2 cellular contexts compared by ENCODE assay signal in the genomic region with DNA sequence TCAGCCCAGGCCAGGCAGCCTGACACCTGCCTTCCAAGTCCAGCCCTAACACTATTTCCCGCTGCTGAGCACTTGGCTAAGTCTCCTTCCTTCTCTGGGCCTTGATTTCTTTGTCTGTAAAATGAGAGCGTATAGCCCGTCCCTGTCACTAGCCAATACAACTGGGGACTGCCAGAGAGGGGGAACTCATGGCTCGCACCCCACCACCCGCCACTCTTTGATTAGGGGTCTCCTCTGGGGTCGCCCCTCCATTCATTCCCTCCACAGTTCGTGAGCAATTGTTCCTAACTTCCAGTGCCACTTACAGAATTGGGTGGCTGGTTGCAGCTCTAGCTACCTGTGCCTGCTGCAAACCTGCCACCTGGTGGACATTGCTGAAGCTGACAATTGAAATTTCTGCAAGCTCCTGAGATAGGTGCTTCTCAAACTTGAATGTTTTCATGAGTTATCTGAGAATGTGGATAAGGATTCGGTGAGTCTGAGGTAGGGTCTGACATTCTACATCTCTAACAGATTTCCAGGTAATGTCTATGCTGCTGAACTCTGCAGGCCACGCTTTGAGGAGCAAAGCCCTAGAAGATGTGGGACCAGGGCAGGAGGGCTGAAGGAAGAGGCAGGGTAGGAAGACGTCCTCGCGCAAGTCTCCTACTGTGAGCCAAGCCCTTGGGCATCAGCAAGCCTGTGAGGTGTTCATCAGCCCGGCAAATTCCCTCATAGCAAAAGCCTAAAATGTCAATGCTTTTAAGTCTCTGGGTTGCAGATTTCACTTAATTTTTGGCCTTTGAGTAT.
A peak's percentile ranks its signal among the peaks of the same experiment; 100 is the strongest.
TF ChIP-seq lines count a peak whose summit lies in the region.

No MANE protein-coding gene starts in this region.

TF ChIP-seq in HEK293T, 16 proteins besides CTCF, POLR2A, EP300 and RAD21:
- TF ChIP-seq ELF4 (IDR thresholded peaks at IDR 0.05) (no peak), TARDBP (IDR thresholded peaks at IDR 0.05) (no peak), CTBP1 (IDR thresholded peaks at IDR 0.05; ENCODE audit: borderline replicate concordance) (no peak)

TF ChIP-seq in H1, 55 proteins besides CTCF, POLR2A, EP300 and RAD21:
- TF ChIP-seq YY1 (IDR thresholded peaks at IDR 0.05; ENCODE audit: low read depth, low read length), result 0 out of 2 replicates have a peak, but pooled peaks have one; percentile 46
- no peak for TF ChIP-seq BRCA1 (IDR thresholded peaks at IDR 0.05; ENCODE audit: low read depth, low read length)
- peak; percentile 69; the same call in 1 of the 2 replicates for TF ChIP-seq KDM1A (IDR thresholded peaks at IDR 0.05; ENCODE audit: borderline replicate concordance, low read length)
TF ChIP-seq in H1: peak in this region for 2.
